In the genomic region with DNA sequence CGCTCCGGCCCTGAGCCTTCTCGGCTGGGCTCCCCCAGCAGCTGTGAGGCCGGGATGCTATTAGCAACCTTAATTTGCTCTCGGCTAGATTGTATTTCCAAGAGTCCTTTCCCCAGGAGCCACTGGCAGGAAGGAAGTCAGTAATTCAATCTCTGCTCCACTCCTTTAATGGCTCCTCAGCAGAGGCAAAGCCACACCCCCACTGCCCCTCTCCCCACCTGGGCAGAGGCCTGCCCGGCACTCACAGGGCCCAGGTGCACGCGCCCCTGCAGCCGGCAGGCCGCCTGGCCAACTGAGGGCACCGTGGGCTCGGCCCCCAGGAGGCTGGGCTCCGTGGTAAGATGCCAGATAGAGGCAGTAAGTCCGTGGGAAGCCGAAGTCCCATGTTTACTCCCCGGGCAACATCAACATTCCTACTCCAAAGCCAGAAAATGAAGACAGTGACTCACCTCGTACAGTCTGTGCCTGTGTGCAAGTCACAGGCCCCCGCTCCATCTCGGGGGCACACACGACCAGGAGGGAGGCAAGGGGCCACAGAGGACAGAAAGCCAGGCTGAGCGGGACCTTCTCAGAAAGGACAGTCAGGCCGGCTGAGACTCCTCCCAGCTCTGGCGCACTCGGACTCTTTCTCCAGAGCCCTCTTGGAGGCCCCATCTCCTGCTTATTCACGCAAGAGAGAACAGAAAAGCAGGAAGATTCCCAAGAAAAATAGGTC, we compare ENCODE assay signal across 10 cellular contexts. TPM values are rescaled to one million over a fixed set of nuclear protein-coding genes. Genes with fewer than 3 reads are reported as not detected.
DNase-seq lines count a peak whose midpoint lies in the region; ATAC-seq, FAIRE-seq and TF ChIP-seq lines count a peak whose summit lies in the region.
"Had no signal": no experiment of that assay in that cellular context is flagged by ENCODE, and none has a peak within 500 bp of the region (broad histone marks: within the 10 kb centered on the region; RNA-seq: fewer than 3 reads in every experiment).

No MANE protein-coding gene starts in this region.

- POLR2A ChIA-PET in A549 (lab: Yijun Ruan, JAX), result no interaction called here

- WGBS in A549 (ENCODE audit: missing lambda C conversion rate), result 46% methylated on average over 15 of the region's 25 CpGs

- no peak for FAIRE-seq in A549 (lab: Jason Lieb, UNC)

- 0 out of 3 replicates have a peak, but pooled peaks cover 3% of the 10 kb centered on the region for H3K4me1 ChIP-seq in A549
- H3K4me1 ChIP-seq in lower lobe of right lung, result peaks cover 21% of the 10 kb centered on the region

- H3K27ac ChIP-seq in A549, result no peak overlapping the region
- no peak overlapping the region for H3K27ac ChIP-seq in brain microvascular endothelial cell
- H3K27ac ChIP-seq in lower lobe of right lung, result no peak overlapping the region

- no peak for TF ChIP-seq EP300 in A549 (IDR thresholded peaks at IDR 0.05)

- in situ Hi-C loops in brain microvascular endothelial cell (cut with HindIII; ENCODE audit: low pct_ligation_motif_present, low sequenced_read_pairs), result no loop called here

- DNase-seq in A549 (ENCODE audit: low read depth in 1 of 2, low spot score in 1 of 2) (no peak), NCI-H1092 (lab: John Stamatoyannopoulos, UW) (peak; percentile 38), brain microvascular endothelial cell (peak; percentile 12), lower lobe of right lung (no peak), GM10266 (ENCODE audit: extremely low spot score) (no peak), T1000 (lab: John Stamatoyannopoulos, UW) (no peak), NK-92 (lab: John Stamatoyannopoulos, UW; ENCODE audit: unreplicated experiment) (no peak)
- DNase-seq: CD4-positive, CD25-positive, alpha-beta regulatory T cell; effector CD8-positive, alpha-beta T cell had no signal

- CTCF ChIA-PET in A549 (lab: Yijun Ruan, JAX), result interaction anchor here (1.0 kb wide), 1 partner anchor 17 kb away, joined by 3 read pairs; no protein-coding TSS in a partner anchor

- H3K27me3 ChIP-seq in brain microvascular endothelial cell (replicated peaks) (peaks cover 76% of the 10 kb centered on the region), lower lobe of right lung (ENCODE audit: low read depth) (peaks cover 71% of the 10 kb centered on the region)

- TF ChIP-seq RAD21 in A549 (conservative IDR thresholded peaks at IDR 0.05 in 1 of 2, IDR thresholded peaks at IDR 0.05 in 1 of 2), result no peak

- intact Hi-C loops in lower lobe of right lung (cut with DNase I), result no loop called here

- H3K4me2 ChIP-seq in A549, result peak overlapping the region; percentile 30; the same call in 2 of the 3 replicates

- no peak for TF ChIP-seq POLR2A in A549 (IDR thresholded peaks at IDR 0.05; ENCODE audit: low read length)

- H3K4me3 ChIP-seq in A549 (no peak overlapping the region), brain microvascular endothelial cell (ENCODE audit: low read depth, low read length) (no peak overlapping the region), lower lobe of right lung (peak overlapping the region; percentile 2)

- TF ChIP-seq CTCF in A549 (IDR thresholded peaks at IDR 0.05) (no peak), brain microvascular endothelial cell (IDR thresholded peaks at IDR 0.05; ENCODE audit: low read depth, low read length, missing control alignments) (no peak), lower lobe of right lung (IDR thresholded peaks at IDR 0.05) (no peak), GM10266 (IDR thresholded peaks at IDR 0.05; ENCODE audit: control insufficient read depth, insufficient read depth, low read depth, missing control alignments) (no peak)

- H3K9me3 ChIP-seq in A549 (no peaks in the 10 kb centered on the region), lower lobe of right lung (no peaks in the 10 kb centered on the region)

- ATAC-seq in A549 (no peak), lower lobe of right lung (no peak), GM19455 (IDR thresholded peaks at IDR 0.05; ENCODE audit: unreplicated experiment) (no peak)

- no peaks in the 10 kb centered on the region for H3K36me3 ChIP-seq in brain microvascular endothelial cell (replicated peaks)
- H3K36me3 ChIP-seq in lower lobe of right lung, result no peaks in the 10 kb centered on the region

TF ChIP-seq in A549, 52 proteins besides CTCF, POLR2A, EP300 and RAD21:
- TF ChIP-seq, protein P1, sequence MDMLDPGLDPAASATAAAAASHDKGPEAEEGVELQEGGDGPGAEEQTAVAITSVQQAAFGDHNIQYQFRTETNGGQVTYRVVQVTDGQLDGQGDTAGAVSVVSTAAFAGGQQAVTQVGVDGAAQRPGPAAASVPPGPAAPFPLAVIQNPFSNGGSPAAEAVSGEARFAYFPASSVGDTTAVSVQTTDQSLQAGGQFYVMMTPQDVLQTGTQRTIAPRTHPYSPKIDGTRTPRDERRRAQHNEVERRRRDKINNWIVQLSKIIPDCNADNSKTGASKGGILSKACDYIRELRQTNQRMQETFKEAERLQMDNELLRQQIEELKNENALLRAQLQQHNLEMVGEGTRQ (IDR thresholded peaks at IDR 0.05), result no peak
- TF ChIP-seq FOSB (CRISPR knock-in tag; IDR thresholded peaks at IDR 0.05) (no peak), CHD2 (IDR thresholded peaks at IDR 0.05; ENCODE audit: low read length, partially characterized antibody) (no peak), KDM1A (IDR thresholded peaks at IDR 0.05; ENCODE audit: low read depth) (no peak), ZFP36 (IDR thresholded peaks at IDR 0.05; ENCODE audit: borderline replicate concordance, partially characterized antibody) (no peak)

RNA-seq across cellular contexts. Expression of a gene that starts 5.1 kb away (rescaled TPM):
- 0.41 and 0.99 TPM in 2 replicates for polyA plus RNA-seq in A549 (2011; rRNA removed)
- 0.61 and 0.79 TPM in 2 replicates for polyA plus RNA-seq in A549 (2012; cell fraction: cytosol; rRNA removed)
- polyA plus RNA-seq in A549 (2012; cell fraction: nucleus; rRNA removed), result 2.6 and 3.0 TPM in 2 replicates
- polyA plus RNA-seq in A549 (2017; fragmentation: RNase III; extraction: RNeasy Plus Mini Kit Qiagen cat#74134 plus additional on column Dnase treatment), result 0.34 to 0.61 TPM (median 0.41 TPM) in 3 replicates
- polyA minus RNA-seq in A549 (2011; rRNA and poly(A)+ RNA removed), result 2.2 and 3.0 TPM in 2 replicates
- 5.5 TPM for total RNA-seq in lower lobe of right lung

Comparison
In these comparisons a context has a peak if more than half of its experiments do, and no peak if none do; other contexts are left out.
1. DNase-seq: peak in NCI-H1092 (single experiment) and brain microvascular endothelial cell (single experiment); none in A549 (0 of 2), lower lobe of right lung (single experiment), GM10266 (single experiment), T1000 (single experiment) and NK-92 (single experiment).